ENCODE assay signal across 28 cellular contexts in genomic region chr6:93889713-93890112, GRCh38.
DNase-seq lines count a peak whose midpoint lies in the region; ATAC-seq, FAIRE-seq and TF ChIP-seq lines count a peak whose summit lies in the region.
"Had no signal": no experiment of that assay in that cellular context is flagged by ENCODE, and none has a peak within 500 bp of the region (broad histone marks: within the 10 kb centered on the region; RNA-seq: fewer than 3 reads in every experiment).

No MANE protein-coding gene starts in this region.

- no peak overlapping the region for H3K4me3 Mint-ChIP-seq in neural progenitor cell
- H3K4me3 Mint-ChIP-seq in T-helper 17 cell: no peak overlapping the region
- H3K4me3 Mint-ChIP-seq: CD14-positive monocyte; CD4-positive, alpha-beta memory T cell; CD4-positive, CD25-positive, alpha-beta regulatory T cell; CD8-positive, alpha-beta memory T cell had no signal

- no peak overlapping the region for H4K5ac ChIP-seq in H1 (ENCODE audit: insufficient read length, low read depth, low read length)

- in situ Hi-C loops in Panc1 (cut with HindIII; ENCODE audit: low pct_unique_long_range_greater_than_20kb, low sequenced_read_pairs): no loop called here

- DNase-seq in Panc1 (ENCODE audit: low read depth, low spot score) (no peak), H1 (ENCODE audit: low read depth in 1 of 2, low spot score in 2 of 2) (no peak), iPS-NIHi7 (ENCODE audit: extremely low spot score) (peak; percentile 9), neural progenitor cell (ENCODE audit: low spot score) (no peak), NCI-H2029 treated with DMSO at 0.1 percent for 48 hours (lab: John Stamatoyannopoulos, UW) (no peak), T-helper 17 cell (no peak), LoVo (ENCODE audit: low spot score) (no peak)
- no peak for DNase-seq in activated T-cell treated with anti-CD3 and anti-CD28 coated beads, Interleukin-2, amount 50 U/mL, for 1 hour
- DNase-seq: 8988T; ACHN; BE2C; C1 segment of cervical spinal cord; CD4-positive, alpha-beta memory T cell; CD4-positive, CD25-positive, alpha-beta regulatory T cell; CD8-positive, alpha-beta memory T cell; COR-L47; DMS 273 treated with DMSO at 0.1 percent for 48 hours; DMS153; DMS53; DMS79; DND-41; EL; GDM1 had no signal

- no peak for FAIRE-seq in H1 (lab: Jason Lieb, UNC)
- FAIRE-seq: GM12878, GM12892, GM18507 had no signal

- TF ChIP-seq CTCF in Panc1 (IDR thresholded peaks at IDR 0.05): no peak
- no peak for TF ChIP-seq CTCF in H1 (IDR thresholded peaks at IDR 0.05; ENCODE audit: control extremely low read depth in 1 of 3, insufficient read depth in 1 of 3, low read depth in 1 of 3, low read length in 3 of 3)
- TF ChIP-seq CTCF in neural progenitor cell (IDR thresholded peaks at IDR 0.05): no peak

- H2BK12ac ChIP-seq in H1 (ENCODE audit: low read depth, low read length): no peak overlapping the region

- H3K27me3 Mint-ChIP-seq in neural progenitor cell (ENCODE audit: insufficient read depth, low read depth) (no peaks in the 10 kb centered on the region), T-helper 17 cell (no peaks in the 10 kb centered on the region)
- H3K27me3 Mint-ChIP-seq: CD4-positive, alpha-beta memory T cell; CD4-positive, CD25-positive, alpha-beta regulatory T cell; CD8-positive, alpha-beta memory T cell had no signal

- peaks cover 2% of the 10 kb centered on the region for H3K36me3 Mint-ChIP-seq in neural progenitor cell
- H3K36me3 Mint-ChIP-seq in T-helper 17 cell (ENCODE audit: low read depth): no peaks in the 10 kb centered on the region
- H3K36me3 Mint-ChIP-seq: CD14-positive monocyte; CD4-positive, alpha-beta memory T cell; CD4-positive, CD25-positive, alpha-beta regulatory T cell; CD8-positive, alpha-beta memory T cell had no signal

- peak overlapping the region; percentile 9; the same call in 1 of the 2 replicates for H2AFZ ChIP-seq in H1 (ENCODE audit: low read length)
- H2AFZ ChIP-seq in neural progenitor cell (replicated peaks): peak overlapping the region; percentile 41

- no peak overlapping the region for H3K56ac ChIP-seq in H1 (replicated peaks; ENCODE audit: insufficient read length, low read depth, low read length)

- no peak overlapping the region for H4K8ac ChIP-seq in H1 (ENCODE audit: extremely low read depth, insufficient read depth, low read length)

- CTCF ChIA-PET in Panc1 (lab: Charles Lee): interaction anchor here (0.7 kb wide), 1 partner anchor 17 kb away, joined by 3 read pairs; no protein-coding TSS in a partner anchor
- CTCF ChIA-PET in H1 (lab: Charles Lee; ENCODE audit: partially characterized antibody): interaction anchor here (0.7 to 0.8 kb wide), 2 partner anchors 26 to 286 kb away, joined by 3 read pairs; no protein-coding TSS in a partner anchor

- H3K27ac Mint-ChIP-seq in neural progenitor cell: no peak overlapping the region
- no peak overlapping the region for H3K27ac Mint-ChIP-seq in T-helper 17 cell
- H3K27ac Mint-ChIP-seq: CD14-positive monocyte; CD4-positive, alpha-beta memory T cell; CD4-positive, CD25-positive, alpha-beta regulatory T cell; CD8-positive, alpha-beta memory T cell had no signal

- no peak overlapping the region for H2BK120ac ChIP-seq in H1 (replicated peaks; ENCODE audit: low read depth, low read length)

- no peaks in the 10 kb centered on the region for H3K79me2 ChIP-seq in H1 (ENCODE audit: control insufficient read depth in 1 of 2, insufficient read depth in 2 of 2, low read length in 2 of 2)
- no peaks in the 10 kb centered on the region for H3K79me2 ChIP-seq in neural progenitor cell (ENCODE audit: low read depth)

- H3K79me1 ChIP-seq in H1 (ENCODE audit: low read depth, low read length): no peaks in the 10 kb centered on the region

- H2AK5ac ChIP-seq in H1 (ENCODE audit: low read depth, low read length): no peak overlapping the region

- no peak overlapping the region for H3K18ac ChIP-seq in H1 (ENCODE audit: extremely low read depth, low read length)

- no peak overlapping the region for H3K14ac ChIP-seq in H1 (ENCODE audit: insufficient read length)

- POLR2A ChIA-PET in Panc1 (lab: Charles Lee): no interaction called here
- POLR2A ChIA-PET in H1 (lab: Charles Lee; ENCODE audit: partially characterized antibody): interaction anchor here (0.9 kb wide), 1 partner anchor 165 kb away, joined by 5 read pairs; no protein-coding TSS in a partner anchor

- H3K4me2 ChIP-seq in H1 (ENCODE audit: insufficient read depth in 1 of 2, low read depth in 2 of 2, low read length in 2 of 2): no peak overlapping the region
- H3K4me2 ChIP-seq in neural progenitor cell: no peak overlapping the region
- H3K4me2 ChIP-seq: BLaER1 had no signal

- H3K9ac ChIP-seq in H1 (replicated peaks in 1 of 4; ENCODE audit: extremely low read depth in 1 of 4, low read depth in 3 of 4, low read length in 3 of 4): no peak overlapping the region
- no peak overlapping the region for H3K9ac ChIP-seq in neural progenitor cell
- H3K9ac ChIP-seq: BLaER1 had no signal

- H4K20me1 ChIP-seq in H1 (replicated peaks in 1 of 2; ENCODE audit: control insufficient read depth in 1 of 2, insufficient read depth in 2 of 2, low read length in 2 of 2): no peaks in the 10 kb centered on the region
- H4K20me1 ChIP-seq in neural progenitor cell (ENCODE audit: low read depth): no peaks in the 10 kb centered on the region
- H4K20me1 ChIP-seq: BLaER1 had no signal

- 77% methylated on average over 2 of the region's 2 CpGs; no CpG with 5 or more reads in 1 of the 2 experiments for WGBS in H1 (ENCODE audit: extremely low coverage in 1 of 2, insufficient coverage in 1 of 2, insufficient read length in 1 of 2, insufficient replicate concordance in 2 of 2, low coverage in 1 of 2, low lambda C conversion rate in 2 of 2, missing lambda C conversion rate in 1 of 2), 2 experiments

- H3K23ac ChIP-seq in H1 (ENCODE audit: insufficient read length): no peak overlapping the region

- no peak overlapping the region for H3K4ac ChIP-seq in H1 (replicated peaks; ENCODE audit: insufficient read length, low read depth, low read length)

- TF ChIP-seq RAD21 in H1 (IDR thresholded peaks at IDR 0.05 in 1 of 2, conservative IDR thresholded peaks at IDR 0.05 in 1 of 2; ENCODE audit: low read depth in 2 of 2, low read length in 2 of 2): no peak

- H3K4me1 Mint-ChIP-seq in neural progenitor cell (peaks cover 6% of the 10 kb centered on the region), T-helper 17 cell (no peaks in the 10 kb centered on the region)
- H3K4me1 Mint-ChIP-seq: CD14-positive monocyte; CD4-positive, alpha-beta memory T cell; CD4-positive, CD25-positive, alpha-beta regulatory T cell; CD8-positive, alpha-beta memory T cell had no signal

- no peak overlapping the region for H2BK15ac ChIP-seq in H1 (ENCODE audit: low read length)

- H3K9me3 ChIP-seq in Panc1 (ENCODE audit: control insufficient read depth, insufficient read depth, low read depth, low read length) (no peaks in the 10 kb centered on the region), H1 (ENCODE audit: insufficient read depth in 2 of 2, low read depth in 1 of 2, low read length in 1 of 2) (no peaks in the 10 kb centered on the region), neural progenitor cell (ENCODE audit: low read depth) (no peaks in the 10 kb centered on the region), T-helper 17 cell (ENCODE audit: control insufficient read depth, low read length, poor library complexity, severe bottlenecking) (no peaks in the 10 kb centered on the region)
- H3K9me3 ChIP-seq: BE2C, BLaER1 had no signal

- TF ChIP-seq EP300 in H1 (IDR thresholded peaks at IDR 0.05; ENCODE audit: borderline replicate concordance in 1 of 2, low read depth in 2 of 2, low read length in 2 of 2): no peak

- peak overlapping the region; percentile 4; the same call in 1 of the 2 replicates for H3K27ac ChIP-seq in Panc1 (ENCODE audit: low read length)
- no peak overlapping the region for H3K27ac ChIP-seq in H1 (ENCODE audit: low read depth, low read length)
- H3K27ac ChIP-seq in neural progenitor cell: no peak overlapping the region
- H3K27ac ChIP-seq: BLaER1 had no signal

- intact Hi-C loops in Panc1 (cut with micrococcal nuclease; ENCODE audit: unreplicated experiment): no loop called here

- H4K91ac ChIP-seq in H1 (replicated peaks; ENCODE audit: insufficient read length, low read length): no peak overlapping the region

- no peaks in the 10 kb centered on the region for H3K9me3 Mint-ChIP-seq in neural progenitor cell

- H2BK5ac ChIP-seq in H1 (ENCODE audit: low read depth, low read length): no peak overlapping the region

- BruUV-seq in Panc1 (replicated peaks; lab: Mats Ljungman, UMichigan): no TSS peak

- H3K4me3 ChIP-seq in Panc1 (ENCODE audit: low read depth in 2 of 2, low read length in 2 of 2) (no peak overlapping the region), H1 (ENCODE audit: extremely low read depth in 1 of 4, insufficient read depth in 2 of 4, low read depth in 3 of 4, low read length in 4 of 4) (no peak overlapping the region), neural progenitor cell (no peak overlapping the region)
- H3K4me3 ChIP-seq: BLaER1, GM12878 had no signal

- H2BK20ac ChIP-seq in H1 (ENCODE audit: low read length): no peak overlapping the region

- no peak for ATAC-seq in Panc1
- ATAC-seq in T-helper 17 cell: no peak
- ATAC-seq: GM12878 had no signal

- no peaks in the 10 kb centered on the region for H3K4me1 ChIP-seq in Panc1 (ENCODE audit: control insufficient read depth, insufficient read depth, low read length)
- H3K4me1 ChIP-seq in H1 (replicated peaks in 1 of 4; ENCODE audit: control insufficient read depth in 3 of 4, insufficient read depth in 4 of 4, low read length in 3 of 4): 0 out of 7 replicates have a peak, but pooled peaks cover 0 to 2% (median 0%) of the 10 kb centered on the region in 4 experiments
- no peaks in the 10 kb centered on the region for H3K4me1 ChIP-seq in neural progenitor cell
- H3K4me1 ChIP-seq: BE2C had no signal

- H3K23me2 ChIP-seq in H1 (ENCODE audit: low read depth, low read length): no peaks in the 10 kb centered on the region

- H3K27me3 ChIP-seq in Panc1 (ENCODE audit: control insufficient read depth, insufficient read depth, low read length): no peaks in the 10 kb centered on the region
- H3K27me3 ChIP-seq in H1 (replicated peaks in 1 of 4; ENCODE audit: control insufficient read depth in 3 of 4, extremely low read depth in 1 of 4, insufficient read depth in 3 of 4, low read length in 3 of 4): no peaks in the 10 kb centered on the region
- no peaks in the 10 kb centered on the region for H3K27me3 ChIP-seq in neural progenitor cell
- H3K27me3 ChIP-seq: BE2C, BLaER1 had no signal

- H3F3A ChIP-seq in neural progenitor cell (ENCODE audit: low read depth): no peaks in the 10 kb centered on the region

- H3K36me3 ChIP-seq in Panc1 (ENCODE audit: control insufficient read depth, insufficient read depth, low read length) (no peaks in the 10 kb centered on the region), H1 (ENCODE audit: control insufficient read depth in 2 of 4, insufficient read depth in 4 of 4, low read length in 3 of 4) (no peaks in the 10 kb centered on the region), neural progenitor cell (no peaks in the 10 kb centered on the region)
- H3K36me3 ChIP-seq: BE2C, BLaER1 had no signal

- no peak for TF ChIP-seq POLR2A in H1 (IDR thresholded peaks at IDR 0.05; ENCODE audit: control extremely low read depth in 1 of 2, low read depth in 2 of 2, low read length in 2 of 2)

TF ChIP-seq in H1, 55 proteins besides CTCF, POLR2A, EP300 and RAD21 (continues in another document):
- TF ChIP-seq RFX5 (IDR thresholded peaks at IDR 0.05; ENCODE audit: borderline replicate concordance, low read depth, low read length): no peak
